ENCODE assay signal across 1 cellular context in genomic region chr17:4986951-4987766, GRCh38.
TF ChIP-seq lines count a peak whose summit lies in the region.

A gene with protein sequence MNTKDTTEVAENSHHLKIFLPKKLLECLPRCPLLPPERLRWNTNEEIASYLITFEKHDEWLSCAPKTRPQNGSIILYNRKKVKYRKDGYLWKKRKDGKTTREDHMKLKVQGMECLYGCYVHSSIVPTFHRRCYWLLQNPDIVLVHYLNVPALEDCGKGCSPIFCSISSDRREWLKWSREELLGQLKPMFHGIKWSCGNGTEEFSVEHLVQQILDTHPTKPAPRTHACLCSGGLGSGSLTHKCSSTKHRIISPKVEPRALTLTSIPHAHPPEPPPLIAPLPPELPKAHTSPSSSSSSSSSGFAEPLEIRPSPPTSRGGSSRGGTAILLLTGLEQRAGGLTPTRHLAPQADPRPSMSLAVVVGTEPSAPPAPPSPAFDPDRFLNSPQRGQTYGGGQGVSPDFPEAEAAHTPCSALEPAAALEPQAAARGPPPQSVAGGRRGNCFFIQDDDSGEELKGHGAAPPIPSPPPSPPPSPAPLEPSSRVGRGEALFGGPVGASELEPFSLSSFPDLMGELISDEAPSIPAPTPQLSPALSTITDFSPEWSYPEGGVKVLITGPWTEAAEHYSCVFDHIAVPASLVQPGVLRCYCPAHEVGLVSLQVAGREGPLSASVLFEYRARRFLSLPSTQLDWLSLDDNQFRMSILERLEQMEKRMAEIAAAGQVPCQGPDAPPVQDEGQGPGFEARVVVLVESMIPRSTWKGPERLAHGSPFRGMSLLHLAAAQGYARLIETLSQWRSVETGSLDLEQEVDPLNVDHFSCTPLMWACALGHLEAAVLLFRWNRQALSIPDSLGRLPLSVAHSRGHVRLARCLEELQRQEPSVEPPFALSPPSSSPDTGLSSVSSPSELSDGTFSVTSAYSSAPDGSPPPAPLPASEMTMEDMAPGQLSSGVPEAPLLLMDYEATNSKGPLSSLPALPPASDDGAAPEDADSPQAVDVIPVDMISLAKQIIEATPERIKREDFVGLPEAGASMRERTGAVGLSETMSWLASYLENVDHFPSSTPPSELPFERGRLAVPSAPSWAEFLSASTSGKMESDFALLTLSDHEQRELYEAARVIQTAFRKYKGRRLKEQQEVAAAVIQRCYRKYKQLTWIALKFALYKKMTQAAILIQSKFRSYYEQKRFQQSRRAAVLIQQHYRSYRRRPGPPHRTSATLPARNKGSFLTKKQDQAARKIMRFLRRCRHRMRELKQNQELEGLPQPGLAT (minus strand): TSS chr17:4987675. CDS start chr17:4986222, 1,453 bp downstream.

TF ChIP-seq in GM12878, 131 proteins besides CTCF, POLR2A, EP300 and RAD21 (continued from another document and continues in another):
- TF ChIP-seq RELB (IDR thresholded peaks at IDR 0.05; ENCODE audit: low read depth) = peak; percentile 47; the same call in 1 of the 2 replicates
- TF ChIP-seq SRF (IDR thresholded peaks at IDR 0.05; ENCODE audit: low read depth in 2 of 2, low read length in 2 of 2) = peak; percentile 82 to 91
- TF ChIP-seq, protein P1, sequence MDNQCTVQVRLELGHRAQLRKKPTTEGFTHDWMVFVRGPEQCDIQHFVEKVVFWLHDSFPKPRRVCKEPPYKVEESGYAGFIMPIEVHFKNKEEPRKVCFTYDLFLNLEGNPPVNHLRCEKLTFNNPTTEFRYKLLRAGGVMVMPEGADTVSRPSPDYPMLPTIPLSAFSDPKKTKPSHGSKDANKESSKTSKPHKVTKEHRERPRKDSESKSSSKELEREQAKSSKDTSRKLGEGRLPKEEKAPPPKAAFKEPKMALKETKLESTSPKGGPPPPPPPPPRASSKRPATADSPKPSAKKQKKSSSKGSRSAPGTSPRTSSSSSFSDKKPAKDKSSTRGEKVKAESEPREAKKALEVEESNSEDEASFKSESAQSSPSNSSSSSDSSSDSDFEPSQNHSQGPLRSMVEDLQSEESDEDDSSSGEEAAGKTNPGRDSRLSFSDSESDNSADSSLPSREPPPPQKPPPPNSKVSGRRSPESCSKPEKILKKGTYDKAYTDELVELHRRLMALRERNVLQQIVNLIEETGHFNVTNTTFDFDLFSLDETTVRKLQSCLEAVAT (IDR thresholded peaks at IDR 0.05) = no peak
- no peak for TF ChIP-seq HDAC2 (IDR thresholded peaks at IDR 0.05)
- peak; percentile 92 for TF ChIP-seq MXI1 (IDR thresholded peaks at IDR 0.05; ENCODE audit: low read depth, low read length)
- TF ChIP-seq HCFC1 (IDR thresholded peaks at IDR 0.05; ENCODE audit: low read length) = peak; percentile 30; the same call in 1 of the 2 replicates
- TF ChIP-seq CBX5 (IDR thresholded peaks at IDR 0.05; ENCODE audit: low read depth) = no peak
- peak; percentile 62; the same call in 1 of the 2 replicates for TF ChIP-seq TAF1 (IDR thresholded peaks at IDR 0.05; ENCODE audit: borderline replicate concordance, low read depth, low read length)
- peak; percentile 77 for TF ChIP-seq RUNX3 (IDR thresholded peaks at IDR 0.05; ENCODE audit: low read length)
- TF ChIP-seq SUZ12 (IDR thresholded peaks at IDR 0.05; ENCODE audit: unreplicated experiment) = no peak
- TF ChIP-seq BCLAF1 (IDR thresholded peaks at IDR 0.05) = no peak
- TF ChIP-seq TCF12 (IDR thresholded peaks at IDR 0.05; ENCODE audit: low read depth, low read length) = no peak
- peak; percentile 39 for TF ChIP-seq MEF2B (IDR thresholded peaks at IDR 0.05; ENCODE audit: partially characterized antibody, poor library complexity, severe bottlenecking)
- TF ChIP-seq YY1 (IDR thresholded peaks at IDR 0.05; ENCODE audit: low read depth, low read length) = peak; percentile 94
- TF ChIP-seq ELK1 (IDR thresholded peaks at IDR 0.05; ENCODE audit: low read depth, low read length) = no peak
- peak; percentile 89 for TF ChIP-seq CREM (IDR thresholded peaks at IDR 0.05; ENCODE audit: low read depth)
- TF ChIP-seq, protein P2, sequence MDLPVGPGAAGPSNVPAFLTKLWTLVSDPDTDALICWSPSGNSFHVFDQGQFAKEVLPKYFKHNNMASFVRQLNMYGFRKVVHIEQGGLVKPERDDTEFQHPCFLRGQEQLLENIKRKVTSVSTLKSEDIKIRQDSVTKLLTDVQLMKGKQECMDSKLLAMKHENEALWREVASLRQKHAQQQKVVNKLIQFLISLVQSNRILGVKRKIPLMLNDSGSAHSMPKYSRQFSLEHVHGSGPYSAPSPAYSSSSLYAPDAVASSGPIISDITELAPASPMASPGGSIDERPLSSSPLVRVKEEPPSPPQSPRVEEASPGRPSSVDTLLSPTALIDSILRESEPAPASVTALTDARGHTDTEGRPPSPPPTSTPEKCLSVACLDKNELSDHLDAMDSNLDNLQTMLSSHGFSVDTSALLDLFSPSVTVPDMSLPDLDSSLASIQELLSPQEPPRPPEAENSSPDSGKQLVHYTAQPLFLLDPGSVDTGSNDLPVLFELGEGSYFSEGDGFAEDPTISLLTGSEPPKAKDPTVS (IDR thresholded peaks at IDR 0.05; ENCODE audit: low read depth, low read length) = no peak
- peak; percentile 97; the same call in 1 of the 2 replicates for TF ChIP-seq GATAD2B (conservative IDR thresholded peaks at IDR 0.05; ENCODE audit: low read depth)
- TF ChIP-seq NR2F1 (conservative IDR thresholded peaks at IDR 0.05) = peak; percentile 96
- no peak for TF ChIP-seq YBX1 (IDR thresholded peaks at IDR 0.05)
- no peak for TF ChIP-seq NFYA (IDR thresholded peaks at IDR 0.05; ENCODE audit: borderline replicate concordance, low read depth, low read length)
- no peak for TF ChIP-seq SUPT20H (IDR thresholded peaks at IDR 0.05; ENCODE audit: borderline replicate concordance, control insufficient read depth, low read depth, low read length)
- TF ChIP-seq BACH1 (IDR thresholded peaks at IDR 0.05; ENCODE audit: borderline replicate concordance) = peak; percentile 67
- no peak for TF ChIP-seq ZNF274 (IDR thresholded peaks at IDR 0.05; ENCODE audit: insufficient read depth, insufficient read length)
- 0 out of 2 replicates have a peak, but pooled peaks have one; percentile 48 for TF ChIP-seq ESRRA (IDR thresholded peaks at IDR 0.05; ENCODE audit: low read length)
- peak; percentile 88; the same call in 1 of the 2 replicates for TF ChIP-seq RB1 (IDR thresholded peaks at IDR 0.05; ENCODE audit: borderline replicate concordance)
- TF ChIP-seq SPI1 (IDR thresholded peaks at IDR 0.05; ENCODE audit: borderline replicate concordance, insufficient read depth, low read depth, low read length) = 0 out of 2 replicates have a peak, but pooled peaks have one; percentile 2
- peak; percentile 48 for TF ChIP-seq KLF5 (IDR thresholded peaks at IDR 0.05; ENCODE audit: partially characterized antibody)
- TF ChIP-seq TARDBP (IDR thresholded peaks at IDR 0.05; ENCODE audit: borderline replicate concordance) = no peak; the same call in 1 of the 2 replicates
- TF ChIP-seq, protein P3, sequence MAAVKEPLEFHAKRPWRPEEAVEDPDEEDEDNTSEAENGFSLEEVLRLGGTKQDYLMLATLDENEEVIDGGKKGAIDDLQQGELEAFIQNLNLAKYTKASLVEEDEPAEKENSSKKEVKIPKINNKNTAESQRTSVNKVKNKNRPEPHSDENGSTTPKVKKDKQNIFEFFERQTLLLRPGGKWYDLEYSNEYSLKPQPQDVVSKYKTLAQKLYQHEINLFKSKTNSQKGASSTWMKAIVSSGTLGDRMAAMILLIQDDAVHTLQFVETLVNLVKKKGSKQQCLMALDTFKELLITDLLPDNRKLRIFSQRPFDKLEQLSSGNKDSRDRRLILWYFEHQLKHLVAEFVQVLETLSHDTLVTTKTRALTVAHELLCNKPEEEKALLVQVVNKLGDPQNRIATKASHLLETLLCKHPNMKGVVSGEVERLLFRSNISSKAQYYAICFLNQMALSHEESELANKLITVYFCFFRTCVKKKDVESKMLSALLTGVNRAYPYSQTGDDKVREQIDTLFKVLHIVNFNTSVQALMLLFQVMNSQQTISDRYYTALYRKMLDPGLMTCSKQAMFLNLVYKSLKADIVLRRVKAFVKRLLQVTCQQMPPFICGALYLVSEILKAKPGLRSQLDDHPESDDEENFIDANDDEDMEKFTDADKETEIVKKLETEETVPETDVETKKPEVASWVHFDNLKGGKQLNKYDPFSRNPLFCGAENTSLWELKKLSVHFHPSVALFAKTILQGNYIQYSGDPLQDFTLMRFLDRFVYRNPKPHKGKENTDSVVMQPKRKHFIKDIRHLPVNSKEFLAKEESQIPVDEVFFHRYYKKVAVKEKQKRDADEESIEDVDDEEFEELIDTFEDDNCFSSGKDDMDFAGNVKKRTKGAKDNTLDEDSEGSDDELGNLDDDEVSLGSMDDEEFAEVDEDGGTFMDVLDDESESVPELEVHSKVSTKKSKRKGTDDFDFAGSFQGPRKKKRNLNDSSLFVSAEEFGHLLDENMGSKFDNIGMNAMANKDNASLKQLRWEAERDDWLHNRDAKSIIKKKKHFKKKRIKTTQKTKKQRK (IDR thresholded peaks at IDR 0.05; ENCODE audit: low read depth, low read length) = no peak
- TF ChIP-seq CBFB (IDR thresholded peaks at IDR 0.05; ENCODE audit: low read depth) = 0 out of 2 replicates have a peak, but pooled peaks have one; percentile 13
- TF ChIP-seq CEBPB (IDR thresholded peaks at IDR 0.05; ENCODE audit: borderline replicate concordance in 1 of 2, low read depth in 2 of 2, low read length in 2 of 2) = no peak
- TF ChIP-seq, protein P4, sequence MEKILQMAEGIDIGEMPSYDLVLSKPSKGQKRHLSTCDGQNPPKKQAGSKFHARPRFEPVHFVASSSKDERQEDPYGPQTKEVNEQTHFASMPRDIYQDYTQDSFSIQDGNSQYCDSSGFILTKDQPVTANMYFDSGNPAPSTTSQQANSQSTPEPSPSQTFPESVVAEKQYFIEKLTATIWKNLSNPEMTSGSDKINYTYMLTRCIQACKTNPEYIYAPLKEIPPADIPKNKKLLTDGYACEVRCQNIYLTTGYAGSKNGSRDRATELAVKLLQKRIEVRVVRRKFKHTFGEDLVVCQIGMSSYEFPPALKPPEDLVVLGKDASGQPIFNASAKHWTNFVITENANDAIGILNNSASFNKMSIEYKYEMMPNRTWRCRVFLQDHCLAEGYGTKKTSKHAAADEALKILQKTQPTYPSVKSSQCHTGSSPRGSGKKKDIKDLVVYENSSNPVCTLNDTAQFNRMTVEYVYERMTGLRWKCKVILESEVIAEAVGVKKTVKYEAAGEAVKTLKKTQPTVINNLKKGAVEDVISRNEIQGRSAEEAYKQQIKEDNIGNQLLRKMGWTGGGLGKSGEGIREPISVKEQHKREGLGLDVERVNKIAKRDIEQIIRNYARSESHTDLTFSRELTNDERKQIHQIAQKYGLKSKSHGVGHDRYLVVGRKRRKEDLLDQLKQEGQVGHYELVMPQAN (conservative IDR thresholded peaks at IDR 0.05) = peak; percentile 71
- TF ChIP-seq POU2F2 (IDR thresholded peaks at IDR 0.05; ENCODE audit: borderline replicate concordance, low read depth, low read length) = peak; percentile 14; the same call in 1 of the 3 replicates
- TF ChIP-seq BHLHE40 (IDR thresholded peaks at IDR 0.05; ENCODE audit: borderline replicate concordance in 1 of 2, low read depth in 2 of 2, low read length in 1 of 2) = peak; percentile 65 to 93
- TF ChIP-seq IKZF1 (conservative IDR thresholded peaks at IDR 0.05) = peak; percentile 92
- peak; percentile 65; the same call in 1 of the 2 replicates for TF ChIP-seq FOXM1 (IDR thresholded peaks at IDR 0.05; ENCODE audit: low read depth, low read length)
